21 cellular contexts compared by ENCODE assay signal in the genomic region with DNA sequence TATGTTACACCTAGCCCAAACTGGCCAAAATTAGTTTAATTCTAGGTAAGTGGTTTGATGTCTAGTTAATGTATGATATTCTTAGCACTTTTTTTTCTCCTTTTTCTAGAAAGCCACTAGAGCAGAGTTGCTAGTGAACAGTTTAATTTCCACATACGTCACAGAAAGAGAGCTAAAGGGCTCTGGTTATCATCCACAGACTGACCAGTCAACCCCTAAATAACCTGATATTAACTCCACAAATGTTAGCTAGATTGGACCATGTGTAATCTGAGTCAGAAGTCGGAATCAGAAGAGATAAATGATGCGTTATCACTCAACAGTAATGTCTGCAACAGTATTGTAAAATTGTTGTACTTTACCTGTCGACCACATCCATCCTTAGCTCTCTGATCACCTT.
"Had no signal": no experiment of that assay in that cellular context is flagged by ENCODE, and none has a peak within 500 bp of the region (broad histone marks: within the 10 kb centered on the region; RNA-seq: fewer than 3 reads in every experiment).

No MANE protein-coding gene starts in this region.

- H3K36me3 ChIP-seq: breast epithelium had no signal

- H3K4me1 ChIP-seq: breast epithelium had no signal

- H3K4me3 ChIP-seq: breast epithelium had no signal

- H3K27me3 ChIP-seq: breast epithelium had no signal

- H3K4me3 Mint-ChIP-seq: activated CD8-positive, alpha-beta T cell treated with anti-CD3 and anti-CD28 coated beads, Interleukin-2, amount 10 ng/mL, durations not matched to agents 7 days and 5 days; T-helper 1 cell treated with Interleukin-12 subunit alpha and Interleukin-12 subunit beta and Interleukin-4 antibody, amounts not matched to agents 30 μg/mL and 1 μg/mL, for 36 hours; WTC11 had no signal

- H3K27ac ChIP-seq: breast epithelium had no signal

- DNase-seq: activated CD4-positive, alpha-beta T cell treated with anti-CD3 and anti-CD28 coated beads for 48 hours; activated CD4-positive, alpha-beta T cell treated with anti-CD3 and anti-CD28 coated beads, Interleukin-2, amount 50 U/mL, for 4 hours; activated CD4-positive, CD25-positive, alpha-beta regulatory T cell treated with anti-CD3 and anti-CD28 coated beads, Interleukin-2, amount 50 U/mL, for 72 hours; activated CD8-positive, alpha-beta memory T cell treated with anti-CD3 and anti-CD28 coated beads, Interleukin-2, amount 50 U/mL, for 48 hours; activated CD8-positive, alpha-beta T cell treated with anti-CD3 and anti-CD28 coated beads, Interleukin-2, amount 10 ng/mL, durations not matched to agents 7 days and 5 days; activated naive CD4-positive, alpha-beta T cell treated with anti-CD3 and anti-CD28 coated beads, Interleukin-2, amount 50 U/mL, for 16 hours; activated T-cell treated with anti-CD3 and anti-CD28 coated beads, Interleukin-2, amount 50 U/mL, for 1 hour; central memory CD4-positive, alpha-beta T cell; Karpas-422; MM.1S; NCI-H1105 treated with DMSO at 0.1 percent for 48 hours; NCI-H1436 treated with DMSO at 0.1 percent for 48 hours; NCI-H187; NCI-H2081; NCI-H510A treated with DMSO at 0.1 percent for 48 hours; PC-3; SHP77 treated with DMSO at 0.1 percent for 48 hours; T-helper 9 cell had no signal

- H3K4me1 Mint-ChIP-seq: WTC11 had no signal

- H3K27ac Mint-ChIP-seq: activated CD8-positive, alpha-beta T cell treated with anti-CD3 and anti-CD28 coated beads, Interleukin-2, amount 10 ng/mL, durations not matched to agents 7 days and 5 days; WTC11 had no signal

- ATAC-seq: activated CD8-positive, alpha-beta T cell treated with anti-CD3 and anti-CD28 coated beads, Interleukin-2, amount 10 ng/mL, durations not matched to agents 7 days and 5 days; PC-3; WTC11 had no signal
